ENCODE assay signal across 29 cellular contexts in genomic region chr9:112010537-112010936, GRCh38.
DNase-seq lines count a peak whose midpoint lies in the region; ATAC-seq, FAIRE-seq and TF ChIP-seq lines count a peak whose summit lies in the region.
"Had no signal": no experiment of that assay in that cellular context is flagged by ENCODE, and none has a peak within 500 bp of the region (broad histone marks: within the 10 kb centered on the region; RNA-seq: fewer than 3 reads in every experiment).

No MANE protein-coding gene starts in this region.

- H3K36me3 ChIP-seq in IMR-90 (ENCODE audit: control insufficient read depth, insufficient read depth, low read length), result no peaks in the 10 kb centered on the region
- H3K36me3 ChIP-seq in RWPE2 (ENCODE audit: low read depth), result no peaks in the 10 kb centered on the region
- H3K36me3 ChIP-seq: MG63, Peyer's patch had no signal

- peak overlapping the region; percentile 31; the same call in 2 of the 3 replicates for H2BK15ac ChIP-seq in IMR-90 (ENCODE audit: low read depth, low read length)

- POLR2A ChIA-PET in A549 (lab: Yijun Ruan, JAX), result no interaction called here
- POLR2A ChIA-PET in IMR-90 (lab: Charles Lee; ENCODE audit: unreplicated experiment), result interaction anchor here (1.0 to 1.4 kb wide), 2 partner anchors 58 to 64 kb away, joined by 5 to 7 read pairs; no protein-coding TSS in a partner anchor

- peak overlapping the region; percentile 90 for H2BK5ac ChIP-seq in IMR-90 (ENCODE audit: low read depth, low read length, poor library complexity, severe bottlenecking)

- H3K9me1 ChIP-seq in IMR-90 (ENCODE audit: insufficient read depth, low read length), result peaks cover 12% of the 10 kb centered on the region

- TF ChIP-seq RAD21 in A549 (conservative IDR thresholded peaks at IDR 0.05 in 1 of 2, IDR thresholded peaks at IDR 0.05 in 1 of 2) (no peak), IMR-90 (IDR thresholded peaks at IDR 0.05; ENCODE audit: low read length) (no peak)

- H4K5ac ChIP-seq in IMR-90 (ENCODE audit: low read depth, low read length), result peak overlapping the region; percentile 60; the same call in 1 of the 2 replicates

- CTCF ChIA-PET in A549 (lab: Yijun Ruan, JAX), result interaction anchor here (1.9 kb wide), 1 partner anchor 64 kb away, joined by 4 read pairs; no protein-coding TSS in a partner anchor
- CTCF ChIA-PET in IMR-90 (lab: Yijun Ruan, JAX), result interaction anchor here (1.8 kb wide), 1 partner anchor 12 kb away, joined by 4 read pairs; no protein-coding TSS in a partner anchor

- H3K27me3 ChIP-seq in IMR-90 (ENCODE audit: control insufficient read depth, insufficient read depth, low read length), result no peaks in the 10 kb centered on the region
- H3K27me3 ChIP-seq in RWPE2 (ENCODE audit: insufficient read depth, poor library complexity, severe bottlenecking), result no peaks in the 10 kb centered on the region
- H3K27me3 ChIP-seq: MG63, Peyer's patch had no signal

- no peak overlapping the region for H2AFZ ChIP-seq in IMR-90 (replicated peaks; ENCODE audit: low read length, poor library complexity)

- peak overlapping the region; percentile 55; the same call in 1 of the 2 replicates for H3K18ac ChIP-seq in IMR-90 (ENCODE audit: low read depth, low read length)

- intact Hi-C loops in IMR-90 (cut with micrococcal nuclease) (loop anchor here (5.0 kb wide), 1 partner anchor 62 kb away; no protein-coding TSS in a partner anchor), left colon (cut with DNase I, micrococcal nuclease) (no loop called here)

- peak overlapping the region; percentile 98 for H2BK120ac ChIP-seq in IMR-90 (ENCODE audit: low read depth, low read length)

- peak overlapping the region; percentile 50 for H2AK5ac ChIP-seq in IMR-90 (ENCODE audit: low read depth, low read length)

- no peak overlapping the region; the same call in 1 of the 2 replicates for H3K23ac ChIP-seq in IMR-90 (ENCODE audit: low read depth, low read length)

- in situ Hi-C loops in IMR-90 (cut with MboI; ENCODE audit: low sequenced_read_pairs), result no loop called here

- no peak overlapping the region for H3K56ac ChIP-seq in IMR-90 (ENCODE audit: extremely low read depth, insufficient read depth, low read length)

- no peak overlapping the region for H3K9ac ChIP-seq in IMR-90 (ENCODE audit: low read depth, low read length)

- peaks cover 0 to 3% of the 10 kb centered on the region in 2 experiments; a peak in 1 of 4 replicates for H3K79me1 ChIP-seq in IMR-90 (ENCODE audit: low read depth in 1 of 2, low read length in 2 of 2)

- peak overlapping the region; percentile 40; the same call in 1 of the 2 replicates for H3K4ac ChIP-seq in IMR-90 (ENCODE audit: low read depth, low read length)

- H3K4me3 ChIP-seq in A549 (no peak overlapping the region), IMR-90 (ENCODE audit: insufficient read depth, low read depth, low read length) (no peak overlapping the region), RWPE2 (ENCODE audit: severe bottlenecking) (no peak overlapping the region)
- H3K4me3 ChIP-seq: MG63, Peyer's patch, SK-N-MC had no signal

- H3K4me2 ChIP-seq in A549 (no peak overlapping the region), IMR-90 (ENCODE audit: low read depth, low read length) (no peak overlapping the region)

- H3K27ac ChIP-seq in A549 (peak overlapping the region; percentile 91), IMR-90 (ENCODE audit: insufficient read depth, low read length) (no peak overlapping the region), RWPE2 (ENCODE audit: poor library complexity, severe bottlenecking) (peak overlapping the region; percentile 94)
- H3K27ac ChIP-seq: HL-60, Peyer's patch, SK-N-MC had no signal

- H2AK9ac ChIP-seq in IMR-90 (replicated peaks; ENCODE audit: low read depth, low read length, poor library complexity), result no peak overlapping the region

- peak overlapping the region; percentile 50; the same call in 1 of the 2 replicates for H3K14ac ChIP-seq in IMR-90 (replicated peaks; ENCODE audit: low read depth, low read length)

- H4K8ac ChIP-seq in IMR-90 (ENCODE audit: low read depth in 2 of 2, low read length in 2 of 2), result peak overlapping the region; percentile 23 to 93; a peak in 3 of 4 replicates

- H4K91ac ChIP-seq in IMR-90 (ENCODE audit: insufficient read depth, low read depth, low read length), result peak overlapping the region; percentile 46

- H3K4me1 ChIP-seq in A549 (peaks cover 38% of the 10 kb centered on the region), IMR-90 (ENCODE audit: control insufficient read depth, insufficient read depth, low read length) (peaks cover 32% of the 10 kb centered on the region), RWPE2 (ENCODE audit: insufficient read depth, poor library complexity, severe bottlenecking) (peaks cover 20% of the 10 kb centered on the region)

- no peaks in the 10 kb centered on the region for H4K20me1 ChIP-seq in IMR-90 (ENCODE audit: insufficient read depth, low read length)

- DNase-seq in A549 (ENCODE audit: low read depth in 1 of 2, low spot score in 1 of 2), result no peak
- no peak for DNase-seq in IMR-90
- no peak for DNase-seq in RWPE2 (ENCODE audit: low spot score)
- DNase-seq in left colon, result no peak
- no peak for DNase-seq in GDM1 (lab: John Stamatoyannopoulos, UW)
- DNase-seq: 8988T; AML-193; C1 segment of cervical spinal cord; CD8-positive, alpha-beta T cell; DMS153; DND-41; HCEC 1CT; Kasumi-1; MG63; NCI-H1105 treated with DMSO at 0.1 percent for 48 hours; NCI-H2029; NCI-H446; NCI-H524 treated with DMSO at 0.1 percent for 48 hours; NCI-H774; NK-92 treated with Interleukin-12 subunit alpha and Interleukin-12 subunit beta, amount 100 ng/mL, for 24 hours; Peyer's patch; SIG-M5 had no signal

- TF ChIP-seq POLR2A in A549 (IDR thresholded peaks at IDR 0.05; ENCODE audit: low read length) (no peak), IMR-90 (IDR thresholded peaks at IDR 0.05; ENCODE audit: low read depth, low read length) (no peak)

- TF ChIP-seq CTCF in A549 (IDR thresholded peaks at IDR 0.05) (no peak), IMR-90 (conservative IDR thresholded peaks at IDR 0.05; ENCODE audit: low read depth, low read length) (no peak), RWPE2 (IDR thresholded peaks at IDR 0.05; ENCODE audit: poor library complexity, severe bottlenecking) (no peak)

- BruUV-seq in IMR-90 (replicated peaks; lab: Mats Ljungman, UMichigan), result no TSS peak

- H3K9me3 ChIP-seq in A549, result no peaks in the 10 kb centered on the region
- no peaks in the 10 kb centered on the region for H3K9me3 ChIP-seq in IMR-90 (ENCODE audit: control insufficient read depth, insufficient read depth, low read length)
- H3K9me3 ChIP-seq in RWPE2 (ENCODE audit: severe bottlenecking), result no peaks in the 10 kb centered on the region
- H3K9me3 ChIP-seq: MG63, Peyer's patch had no signal

- no peak for FAIRE-seq in A549 (lab: Jason Lieb, UNC)
- FAIRE-seq: GM19239, H1 had no signal

- dilution Hi-C loops in IMR-90 (cut with HindIII; ENCODE audit: low sequenced_read_pairs, unreplicated experiment), result no loop called here

- H2BK20ac ChIP-seq in IMR-90 (ENCODE audit: low read depth, low read length), result peak overlapping the region; percentile 83

- TF ChIP-seq EP300 in A549 (IDR thresholded peaks at IDR 0.05), result no peak

- ATAC-seq in A549, result no peak
- ATAC-seq in IMR-90 (ENCODE audit: low read depth), result no peak
- ATAC-seq in RWPE2 (ENCODE audit: low read depth), result no peak
- ATAC-seq in left colon, result peak; percentile 71
- ATAC-seq in HG03565 (IDR thresholded peaks at IDR 0.05; ENCODE audit: unreplicated experiment), result no peak
- no peak for ATAC-seq in activated CD4-positive, CD25-positive, alpha-beta regulatory T cell treated with anti-CD3 and anti-CD28 coated beads, Interleukin-2, amount 50 U/mL, for 24 hours
- no peak for ATAC-seq in HG02840 (IDR thresholded peaks at IDR 0.05; ENCODE audit: low FRiP score, unreplicated experiment)
- ATAC-seq: CD8-positive, alpha-beta T cell had no signal

TF ChIP-seq in A549, 52 proteins besides CTCF, POLR2A, EP300 and RAD21:
- TF ChIP-seq HOXB5 (CRISPR knock-in tag; IDR thresholded peaks at IDR 0.05), result no peak
- TF ChIP-seq NFE2L2 (conservative IDR thresholded peaks at IDR 0.05; ENCODE audit: low read length), result no peak
- no peak for TF ChIP-seq BHLHE40 (IDR thresholded peaks at IDR 0.05; ENCODE audit: low read depth, low read length)
- TF ChIP-seq EHMT2 (IDR thresholded peaks at IDR 0.05; ENCODE audit: low read depth), result no peak
- no peak for TF ChIP-seq HOXA7 (CRISPR knock-in tag; IDR thresholded peaks at IDR 0.05)
- no peak for TF ChIP-seq KDM5A (IDR thresholded peaks at IDR 0.05)
- TF ChIP-seq PBX3 (IDR thresholded peaks at IDR 0.05), result no peak
- no peak for TF ChIP-seq SMC3 (IDR thresholded peaks at IDR 0.05)
- TF ChIP-seq RARB (CRISPR knock-in tag; IDR thresholded peaks at IDR 0.05), result no peak

TF ChIP-seq in IMR-90, 13 proteins besides CTCF, POLR2A, EP300 and RAD21:
- no peak for TF ChIP-seq CEBPB (IDR thresholded peaks at IDR 0.05; ENCODE audit: low read depth, low read length)
- no peak for TF ChIP-seq USF2 (IDR thresholded peaks at IDR 0.05; ENCODE audit: low read depth, low read length)
- TF ChIP-seq MAFK (IDR thresholded peaks at IDR 0.05; ENCODE audit: low read depth, low read length), result no peak
- no peak for TF ChIP-seq RCOR1 (IDR thresholded peaks at IDR 0.05; ENCODE audit: insufficient replicate concordance, low read length)
- no peak for TF ChIP-seq FOS (IDR thresholded peaks at IDR 0.05; ENCODE audit: low read depth, low read length)
- no peak for TF ChIP-seq MXI1 (IDR thresholded peaks at IDR 0.05; ENCODE audit: borderline replicate concordance, low read depth, low read length)
- no peak for TF ChIP-seq NFE2L2 (IDR thresholded peaks at IDR 0.05; ENCODE audit: low read depth, low read length)
- TF ChIP-seq BHLHE40 (IDR thresholded peaks at IDR 0.05; ENCODE audit: low read depth, low read length), result no peak
- TF ChIP-seq RFX5 (IDR thresholded peaks at IDR 0.05; ENCODE audit: low read depth, low read length), result no peak
- no peak for TF ChIP-seq SMC3 (IDR thresholded peaks at IDR 0.05; ENCODE audit: low read depth, low read length)
- no peak for TF ChIP-seq CHD1 (IDR thresholded peaks at IDR 0.05; ENCODE audit: low read depth, low read length)
